8 cellular contexts compared by ENCODE assay signal in the genomic region with DNA sequence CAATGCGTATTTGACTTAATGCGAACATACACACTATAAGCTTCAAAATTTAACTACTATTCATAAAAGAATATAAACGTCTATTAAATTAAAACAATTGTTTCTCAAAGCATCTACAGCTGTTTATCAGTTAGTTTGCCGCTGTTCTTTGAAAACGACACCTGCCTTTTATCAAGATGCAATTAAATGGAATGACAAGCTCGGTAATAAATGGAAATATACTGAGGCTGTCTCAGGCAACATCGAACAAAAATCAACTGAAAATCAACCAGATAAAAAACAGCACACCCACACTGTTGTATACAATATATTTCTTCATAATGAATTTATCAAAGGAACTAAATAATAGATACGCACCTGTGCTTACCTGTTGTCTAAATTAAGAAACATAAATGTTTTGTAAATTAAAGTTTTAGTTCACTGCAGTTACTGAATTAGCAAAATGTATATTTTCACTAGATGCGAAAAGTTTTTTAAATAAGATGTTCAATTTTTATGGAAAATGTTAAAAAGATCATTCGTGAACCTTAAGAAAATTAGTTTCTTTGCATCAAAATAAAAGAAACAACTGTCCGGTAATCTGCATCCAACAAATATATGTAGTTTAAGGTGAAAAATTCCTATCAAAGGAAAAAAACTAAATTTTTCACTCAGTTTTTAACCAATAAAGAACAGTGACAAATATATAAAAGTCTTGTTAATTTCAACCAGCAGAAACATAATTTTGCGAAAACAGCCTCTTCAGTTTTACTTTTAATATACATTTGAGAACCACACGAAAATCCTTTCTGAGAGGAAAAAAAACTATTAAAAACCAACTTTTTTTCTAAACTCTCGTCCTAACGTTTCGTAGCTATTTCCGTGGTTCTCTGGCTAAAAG.
DNase-seq lines count a peak whose midpoint lies in the region; ATAC-seq and TF ChIP-seq lines count a peak whose summit lies in the region.

No MANE protein-coding gene starts in this region.

- H3K27ac Mint-ChIP-seq in IgD-negative memory B cell = peak overlapping the region; percentile 93 to 99 (median 99)

- peaks cover 3% of the 10 kb centered on the region for H3K36me3 Mint-ChIP-seq in IgD-negative memory B cell

- no peaks in the 10 kb centered on the region for H3K36me3 ChIP-seq in brain microvascular endothelial cell (replicated peaks)

- H3K27me3 ChIP-seq in brain microvascular endothelial cell (replicated peaks) = no peaks in the 10 kb centered on the region

- H3K4me3 Mint-ChIP-seq in IgD-negative memory B cell = peak overlapping the region; percentile 99 to 100 (median 100)

- peaks cover 3% of the 10 kb centered on the region for H3K27me3 Mint-ChIP-seq in IgD-negative memory B cell

- H3K27ac ChIP-seq in brain microvascular endothelial cell = peak overlapping the region; percentile 85

- H3K9me3 Mint-ChIP-seq in IgD-negative memory B cell = peaks cover 0 to 5% (median 0%) of the 10 kb centered on the region in 3 donors

- peaks cover 26 to 34% (median 30%) of the 10 kb centered on the region in 3 donors for H3K4me1 Mint-ChIP-seq in IgD-negative memory B cell

- ATAC-seq in GM21717 (IDR thresholded peaks at IDR 0.05; ENCODE audit: unreplicated experiment) (no peak), HG02588 (IDR thresholded peaks at IDR 0.05; ENCODE audit: unreplicated experiment) (no peak), GM18867 (IDR thresholded peaks at IDR 0.05; ENCODE audit: unreplicated experiment) (no peak)

- no peak for DNase-seq in AG09309 (ENCODE audit: low read depth)
- no peak for DNase-seq in brain microvascular endothelial cell
- peak; percentile 44 for DNase-seq in myocyte (ENCODE audit: low read depth)
- DNase-seq in HuH-7 (ENCODE audit: low spot score) = no peak

- in situ Hi-C loops in brain microvascular endothelial cell (cut with HindIII; ENCODE audit: low pct_ligation_motif_present, low sequenced_read_pairs) = no loop called here

- H3K4me3 ChIP-seq in AG09309 (ENCODE audit: control insufficient read depth, low read depth, low read length) (peak overlapping the region; percentile 88), brain microvascular endothelial cell (ENCODE audit: low read depth, low read length) (peak overlapping the region; percentile 90)

- TF ChIP-seq CTCF in AG09309 (IDR thresholded peaks at IDR 0.05; ENCODE audit: control insufficient read depth, insufficient read depth, low read depth, low read length, missing control alignments) = no peak
- no peak for TF ChIP-seq CTCF in brain microvascular endothelial cell (IDR thresholded peaks at IDR 0.05; ENCODE audit: low read depth, low read length, missing control alignments)
